In the genomic region with DNA sequence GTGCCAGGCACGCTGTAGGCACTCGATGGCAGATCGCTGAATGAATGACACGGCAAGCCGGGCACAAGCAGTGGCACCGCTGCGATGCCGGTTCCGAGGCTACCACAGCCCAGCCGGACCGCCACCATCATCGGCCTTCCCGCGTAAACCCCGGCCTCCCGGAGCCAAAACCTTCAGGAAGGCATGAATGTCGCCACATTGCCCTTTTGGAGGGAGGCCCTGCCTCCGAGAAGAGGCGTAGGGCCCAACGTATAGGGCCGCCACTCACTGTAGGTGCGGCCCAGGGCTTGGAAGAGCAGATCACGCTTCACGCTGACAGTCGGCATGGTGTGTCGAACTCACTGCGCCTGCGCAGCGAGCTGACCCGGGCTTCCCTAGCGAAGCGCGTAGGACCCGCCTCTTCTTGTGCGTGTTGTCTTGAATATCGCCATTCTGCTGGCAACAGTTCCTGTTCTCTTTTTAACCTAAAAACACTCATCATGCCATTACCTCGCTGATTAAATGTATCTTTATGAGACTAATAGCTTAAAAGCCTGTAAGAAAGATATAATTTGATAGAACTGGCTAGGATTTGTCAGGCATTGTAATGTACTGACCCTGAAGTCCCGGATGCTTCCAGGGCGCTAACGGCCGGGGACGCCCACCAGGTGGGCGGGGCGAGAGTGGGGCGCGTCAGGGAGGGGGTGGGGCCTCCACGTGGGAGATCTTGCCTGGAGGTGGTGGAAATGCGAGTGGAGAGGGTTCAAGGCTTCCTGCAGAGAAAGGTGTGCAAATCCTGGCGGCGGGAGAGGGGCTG, we compare ENCODE assay signal across 8 cellular contexts. TPM values are rescaled to one million over a fixed set of nuclear protein-coding genes. Genes with fewer than 3 reads are reported as not detected.
A peak's percentile ranks its signal among the peaks of the same experiment; 100 is the strongest.
DNase-seq lines count a peak whose midpoint lies in the region; ATAC-seq and TF ChIP-seq lines count a peak whose summit lies in the region.

TSS of gene FARSB (minus strand) at position 345 of the 796 bp plus-strand sequence. CDS start at position 326, 19 bp downstream.

- TF ChIP-seq CTCF in GM20000 (IDR thresholded peaks at IDR 0.05; ENCODE audit: extremely low read depth, missing control alignments): no peak

- no peaks in the 10 kb centered on the region for H3K36me3 ChIP-seq in effector memory CD4-positive, alpha-beta T cell (ENCODE audit: control insufficient read depth, insufficient read depth, low read length)

- peak within 1 kb of the TSS; percentile 98 for H3K27ac ChIP-seq in effector memory CD4-positive, alpha-beta T cell (ENCODE audit: insufficient read depth, low read length, poor library complexity, severe bottlenecking)

- H3K27ac Mint-ChIP-seq in memory B cell: peak within 1 kb of the TSS; percentile 100

- H3K4me1 ChIP-seq in effector memory CD4-positive, alpha-beta T cell (ENCODE audit: control insufficient read depth, insufficient read depth, low read length, poor library complexity, severe bottlenecking): peaks cover 9% of the 10 kb centered on the region

- CTCF ChIA-PET in activated CD8-positive, alpha-beta memory T cell treated with anti-CD3 and anti-CD28 coated beads for 36 hours (lab: Charles Lee): interaction anchor here (1.7 kb wide), 1 partner anchor 24 kb away, joined by 3 read pairs; no protein-coding TSS in a partner anchor

- no peaks in the 10 kb centered on the region for H3K27me3 Mint-ChIP-seq in memory B cell

- peak; percentile 90 for ATAC-seq in memory B cell (ENCODE audit: low read depth)

- peaks cover 28% of the 10 kb centered on the region for H3K4me1 Mint-ChIP-seq in memory B cell

- no peaks in the 10 kb centered on the region for H3K27me3 ChIP-seq in effector memory CD4-positive, alpha-beta T cell (replicated peaks; ENCODE audit: control insufficient read depth, insufficient read depth, low read length, poor library complexity, severe bottlenecking)

- H3K9me3 ChIP-seq in effector memory CD4-positive, alpha-beta T cell (ENCODE audit: control insufficient read depth, low read length): no peaks in the 10 kb centered on the region

- H3K4me3 Mint-ChIP-seq in memory B cell: peak within 1 kb of the TSS; percentile 92

- peak within 1 kb of the TSS; percentile 76 for H3K4me3 ChIP-seq in effector memory CD4-positive, alpha-beta T cell (ENCODE audit: insufficient read depth, low read depth, low read length, poor library complexity, severe bottlenecking)

- H3K36me3 Mint-ChIP-seq in memory B cell: no peaks in the 10 kb centered on the region

- POLR2A ChIA-PET in activated CD8-positive, alpha-beta memory T cell treated with anti-CD3 and anti-CD28 coated beads for 36 hours (lab: Charles Lee): interaction anchor here (0.6 kb wide), 1 partner anchor 231 kb away, joined by 3 read pairs; no protein-coding TSS in a partner anchor

- H3K9me3 Mint-ChIP-seq in memory B cell: no peaks in the 10 kb centered on the region

- DNase-seq in CMK (ENCODE audit: low read depth): peak; percentile 90
- DNase-seq in GM20000 (ENCODE audit: low spot score): peak; percentile 92
- DNase-seq in HT-29 (ENCODE audit: low spot score): peak; percentile 99
- peak; percentile 89 to 95 for DNase-seq in NOMO-1 (lab: John Stamatoyannopoulos, UW; ENCODE audit: unreplicated experiment in 2 of 2)
- peak; percentile 89 to 92 (median 90) for DNase-seq in effector memory CD4-positive, alpha-beta T cell
- DNase-seq in memory B cell (ENCODE audit: low spot score in 2 of 2): peak; percentile 83 to 91
- peak; percentile 87 for DNase-seq in stimulated activated CD8-positive, alpha-beta memory T cell treated with anti-CD3 and anti-CD28 coated beads, Interleukin-12 subunit alpha, Interleukin-12 subunit beta, amount 100 ng/mL, for 24 hours (ENCODE audit: extremely low read depth)

RNA-seq across cellular contexts. Expression of gene FARSB, which starts in this region (rescaled TPM):
- 10.0 and 11.1 TPM in 2 replicates for total RNA-seq in HT-29 (2014; rRNA removed; shearing (Covaris generic))
- total RNA-seq in activated CD8-positive, alpha-beta memory T cell treated with anti-CD3 and anti-CD28 coated beads for 36 hours: 10 to 100 TPM; 61.2 to 62.6 TPM

Comparison
In these comparisons a context has a peak if more than half of its experiments do, and no peak if none do; other contexts are left out.
1. Peak in every context shown above with its lines: DNase-seq, ATAC-seq, H3K4me3 ChIP-seq and H3K27ac ChIP-seq.